ENCODE assay signal across 1 cellular context in the genomic region with DNA sequence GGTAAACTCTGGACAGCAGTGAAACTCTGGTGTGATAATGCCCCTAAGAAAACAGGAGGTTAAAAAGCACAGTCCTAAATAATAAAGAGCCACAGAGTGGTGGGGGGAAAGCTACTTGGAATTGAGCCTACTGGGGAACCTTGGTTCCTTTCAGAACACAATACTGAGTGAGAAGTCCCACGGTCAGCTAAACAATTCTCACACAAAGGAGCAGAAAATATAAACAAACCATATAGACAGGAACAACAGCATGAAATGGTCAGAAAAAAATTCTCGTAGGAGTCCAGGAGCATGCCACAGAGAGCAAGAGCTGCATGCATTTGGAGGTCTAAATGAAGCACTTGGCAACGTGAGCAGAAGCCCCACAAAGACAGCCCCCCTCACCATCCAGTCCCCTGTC.
TF ChIP-seq lines count a peak whose summit lies in the region.

No MANE protein-coding gene starts in this region.

TF ChIP-seq in IMR-90, 13 proteins besides CTCF, POLR2A, EP300 and RAD21 (continued from another document):
- TF ChIP-seq MXI1 (IDR thresholded peaks at IDR 0.05; ENCODE audit: borderline replicate concordance, low read depth, low read length) (no peak), BHLHE40 (IDR thresholded peaks at IDR 0.05; ENCODE audit: low read depth, low read length) (no peak), SMC3 (IDR thresholded peaks at IDR 0.05; ENCODE audit: low read depth, low read length) (no peak)
- TF ChIP-seq, protein P1, sequence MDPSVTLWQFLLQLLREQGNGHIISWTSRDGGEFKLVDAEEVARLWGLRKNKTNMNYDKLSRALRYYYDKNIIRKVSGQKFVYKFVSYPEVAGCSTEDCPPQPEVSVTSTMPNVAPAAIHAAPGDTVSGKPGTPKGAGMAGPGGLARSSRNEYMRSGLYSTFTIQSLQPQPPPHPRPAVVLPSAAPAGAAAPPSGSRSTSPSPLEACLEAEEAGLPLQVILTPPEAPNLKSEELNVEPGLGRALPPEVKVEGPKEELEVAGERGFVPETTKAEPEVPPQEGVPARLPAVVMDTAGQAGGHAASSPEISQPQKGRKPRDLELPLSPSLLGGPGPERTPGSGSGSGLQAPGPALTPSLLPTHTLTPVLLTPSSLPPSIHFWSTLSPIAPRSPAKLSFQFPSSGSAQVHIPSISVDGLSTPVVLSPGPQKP (IDR thresholded peaks at IDR 0.05; ENCODE audit: borderline replicate concordance, low read depth, low read length), result no peak
